8 cellular contexts compared by ENCODE assay signal in genomic region chr5:54309751-54310432, GRCh38. TPM values are rescaled to one million over a fixed set of nuclear protein-coding genes. Genes with fewer than 3 reads are reported as not detected.
DNase-seq lines count a peak whose midpoint lies in the region; ATAC-seq and TF ChIP-seq lines count a peak whose summit lies in the region.

No MANE protein-coding gene starts in this region.

- H3K27ac Mint-ChIP-seq in activated T-helper 1 cell treated with anti-CD3 and anti-CD28 coated beads, Interleukin-12 subunit alpha, Interleukin-12 subunit beta, Interleukin-2, Interleukin-4 antibody, amounts not matched to agents 30 ng/mL and 10 ng/mL and 1 ng/mL, durations not matched to agents 14 hours and 24 hours and 36 hours = peak overlapping the region; percentile 90
- peak overlapping the region; percentile 80 to 95 (median 87) for H3K27ac Mint-ChIP-seq in nephron
- peak overlapping the region; percentile 89 for H3K27ac Mint-ChIP-seq in type B pancreatic cell

- H3K27me3 Mint-ChIP-seq in activated T-helper 1 cell treated with anti-CD3 and anti-CD28 coated beads, Interleukin-12 subunit alpha, Interleukin-12 subunit beta, Interleukin-2, Interleukin-4 antibody, amounts not matched to agents 30 ng/mL and 10 ng/mL and 1 ng/mL, durations not matched to agents 14 hours and 24 hours and 36 hours (ENCODE audit: insufficient read depth) = peaks cover 21% of the 10 kb centered on the region
- H3K27me3 Mint-ChIP-seq in nephron (ENCODE audit: low read depth) = peaks cover 30% of the 10 kb centered on the region
- peaks cover 13% of the 10 kb centered on the region for H3K27me3 Mint-ChIP-seq in type B pancreatic cell

- peak overlapping the region; percentile 78 for H3K4me3 ChIP-seq in fibroblast of pulmonary artery (replicated peaks; ENCODE audit: low read depth, low read length)

- peak; percentile 15 for ATAC-seq in HG02763 (IDR thresholded peaks at IDR 0.05; ENCODE audit: unreplicated experiment)

- TF ChIP-seq CTCF in fibroblast of pulmonary artery (IDR thresholded peaks at IDR 0.05; ENCODE audit: low read length, missing control alignments) = no peak
- TF ChIP-seq CTCF in nephron (IDR thresholded peaks at IDR 0.05; ENCODE audit: unreplicated experiment in 3 of 3) = no peak
- TF ChIP-seq CTCF in type B pancreatic cell (conservative IDR thresholded peaks at IDR 0.05) = no peak

- DNase-seq in NCI-H2227 (lab: John Stamatoyannopoulos, UW; ENCODE audit: unreplicated experiment) (peak; percentile 22), NCI-H2227 treated with DMSO at 0.1 percent for 48 hours (lab: John Stamatoyannopoulos, UW) (no peak), NCI-H2171 treated with DMSO at 0.1 percent for 48 hours (lab: John Stamatoyannopoulos, UW) (peak; percentile 73), fibroblast of pulmonary artery (ENCODE audit: low read depth) (peak; percentile 20), type B pancreatic cell (ENCODE audit: extremely low spot score, unreplicated experiment) (peak; percentile 71)
- no peak for DNase-seq in activated T-helper 1 cell treated with anti-CD3 and anti-CD28 coated beads, Interleukin-12 subunit alpha, Interleukin-12 subunit beta, Interleukin-2, Interleukin-4 antibody, amounts not matched to agents 30 ng/mL and 10 ng/mL and 1 ng/mL, durations not matched to agents 14 hours and 24 hours and 36 hours (ENCODE audit: low spot score)

- peaks cover 26% of the 10 kb centered on the region for H3K4me1 Mint-ChIP-seq in activated T-helper 1 cell treated with anti-CD3 and anti-CD28 coated beads, Interleukin-12 subunit alpha, Interleukin-12 subunit beta, Interleukin-2, Interleukin-4 antibody, amounts not matched to agents 30 ng/mL and 10 ng/mL and 1 ng/mL, durations not matched to agents 14 hours and 24 hours and 36 hours (ENCODE audit: low read depth)
- H3K4me1 Mint-ChIP-seq in nephron (peaks cover 14% of the 10 kb centered on the region), type B pancreatic cell (ENCODE audit: unreplicated experiment) (peaks cover 17% of the 10 kb centered on the region)

- H3K4me3 Mint-ChIP-seq in activated T-helper 1 cell treated with anti-CD3 and anti-CD28 coated beads, Interleukin-12 subunit alpha, Interleukin-12 subunit beta, Interleukin-2, Interleukin-4 antibody, amounts not matched to agents 30 ng/mL and 10 ng/mL and 1 ng/mL, durations not matched to agents 14 hours and 24 hours and 36 hours = peak overlapping the region; percentile 91
- H3K4me3 Mint-ChIP-seq in nephron = peak overlapping the region; percentile 94 to 96 (median 94)
- peak overlapping the region; percentile 98 for H3K4me3 Mint-ChIP-seq in type B pancreatic cell

- H3K9me3 Mint-ChIP-seq in activated T-helper 1 cell treated with anti-CD3 and anti-CD28 coated beads, Interleukin-12 subunit alpha, Interleukin-12 subunit beta, Interleukin-2, Interleukin-4 antibody, amounts not matched to agents 30 ng/mL and 10 ng/mL and 1 ng/mL, durations not matched to agents 14 hours and 24 hours and 36 hours = no peaks in the 10 kb centered on the region
- H3K9me3 Mint-ChIP-seq in nephron (no peaks in the 10 kb centered on the region), type B pancreatic cell (no peaks in the 10 kb centered on the region)

- intact Hi-C loops in activated T-helper 1 cell treated with anti-CD3 and anti-CD28 coated beads, Interleukin-12 subunit alpha, Interleukin-12 subunit beta, Interleukin-2, Interleukin-4 antibody, amounts not matched to agents 30 ng/mL and 10 ng/mL and 1 ng/mL, durations not matched to agents 14 hours and 24 hours and 36 hours (cut with micrococcal nuclease) = loop anchor here (1.0 to 10.0 kb wide), 14 partner anchors 68 to 1515 kb away; partner anchors contain the start of genes CDC20B, FST, MCIDAS and MOCS2

- H3K36me3 Mint-ChIP-seq in activated T-helper 1 cell treated with anti-CD3 and anti-CD28 coated beads, Interleukin-12 subunit alpha, Interleukin-12 subunit beta, Interleukin-2, Interleukin-4 antibody, amounts not matched to agents 30 ng/mL and 10 ng/mL and 1 ng/mL, durations not matched to agents 14 hours and 24 hours and 36 hours (ENCODE audit: low read depth) = no peaks in the 10 kb centered on the region
- H3K36me3 Mint-ChIP-seq in nephron (ENCODE audit: low read depth) (no peaks in the 10 kb centered on the region), type B pancreatic cell (no peaks in the 10 kb centered on the region)

RNA-seq across cellular contexts. Expression of gene ARL15, which starts 0.5 kb away (rescaled TPM):
- total RNA-seq in activated T-helper 1 cell treated with anti-CD3 and anti-CD28 coated beads, Interleukin-12 subunit alpha, Interleukin-12 subunit beta, Interleukin-2, Interleukin-4 antibody, amounts not matched to agents 30 ng/mL and 10 ng/mL and 1 ng/mL, durations not matched to agents 14 hours and 24 hours and 36 hours = 7.6 and 10.4 TPM in 2 replicates
- 15.8 and 16.9 TPM in 2 replicates for total RNA-seq in type B pancreatic cell (ENCODE audit: low replicate concordance)

Comparison
In these comparisons a context has a peak if more than half of its experiments do, and no peak if none do; other contexts are left out.
1. DNase-seq: peak in NCI-H2227 (single experiment), NCI-H2171 treated with DMSO at 0.1 percent for 48 hours (single experiment), fibroblast of pulmonary artery (single experiment) and type B pancreatic cell (single experiment); none in NCI-H2227 treated with DMSO at 0.1 percent for 48 hours (single experiment) and activated T-helper 1 cell treated with anti-CD3 and anti-CD28 coated beads, Interleukin-12 subunit alpha, Interleukin-12 subunit beta, Interleukin-2, Interleukin-4 antibody, amounts not matched to agents 30 ng/mL and 10 ng/mL and 1 ng/mL, durations not matched to agents 14 hours and 24 hours and 36 hours (single experiment).
2. Peak in every context shown above with its lines, with median percentiles within 50 percentile points of each other: H3K27ac Mint-ChIP-seq and H3K4me3 Mint-ChIP-seq.